In the genomic region with DNA sequence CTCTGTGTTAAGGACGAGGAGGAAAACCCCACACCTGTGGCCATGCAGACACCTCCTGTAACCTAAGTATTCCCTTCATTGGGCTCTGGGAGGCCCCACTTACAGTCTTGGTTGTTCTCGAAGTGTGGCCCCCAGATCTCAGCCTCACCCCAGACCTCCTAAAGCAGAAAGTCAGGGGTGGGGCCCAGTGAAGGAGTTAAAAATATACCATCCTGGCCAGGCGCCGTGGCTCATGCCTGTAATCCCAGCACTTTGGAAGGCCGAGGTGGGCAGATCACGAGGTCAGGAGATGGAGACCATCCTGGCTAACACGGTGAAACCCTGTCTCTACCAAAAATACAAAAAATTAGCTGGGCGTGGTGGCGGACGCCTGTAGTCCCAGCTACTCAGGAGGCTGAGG, we compare ENCODE assay signal across 1 cellular context. TPM values are rescaled to one million over a fixed set of nuclear protein-coding genes. Genes with fewer than 3 reads are reported as not detected.
"Had no signal": no experiment of that assay in that cellular context is flagged by ENCODE, and none has a peak within 500 bp of the region (broad histone marks: within the 10 kb centered on the region; RNA-seq: fewer than 3 reads in every experiment).

No MANE protein-coding gene starts in this region.

RNA-seq across cellular contexts. Expression of gene PKD1L1, which starts 5.6 kb away (rescaled TPM):
- total RNA-seq: HT-29 had no signal
